Comparison of ENCODE assay signal across 12 cellular contexts in the genomic region with DNA sequence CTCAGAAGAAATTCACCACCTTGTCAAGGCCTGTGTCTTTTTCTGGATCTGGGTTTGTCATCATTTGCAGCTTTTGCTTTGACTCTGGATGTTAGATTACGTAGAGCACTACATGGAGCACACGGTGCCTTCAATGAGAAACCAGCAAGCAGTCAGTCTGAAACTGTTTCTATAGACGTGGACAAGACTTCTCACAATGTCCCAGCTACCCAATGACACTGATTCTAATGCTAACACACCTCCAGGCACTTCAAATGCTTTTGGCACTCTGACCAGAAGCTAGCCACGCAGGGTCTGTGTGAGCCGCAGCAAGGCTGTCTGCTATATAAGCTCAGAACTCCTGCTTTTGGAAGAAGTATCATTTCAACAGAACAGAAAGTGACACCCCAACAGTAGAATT. TPM values are rescaled to one million over a fixed set of nuclear protein-coding genes. Genes with fewer than 3 reads are reported as not detected.
DNase-seq lines count a peak whose midpoint lies in the region; ATAC-seq and TF ChIP-seq lines count a peak whose summit lies in the region.
"Had no signal": no experiment of that assay in that cellular context is flagged by ENCODE, and none has a peak within 500 bp of the region (broad histone marks: within the 10 kb centered on the region; RNA-seq: fewer than 3 reads in every experiment).

No MANE protein-coding gene starts in this region.

- DNase-seq in CD8-positive, alpha-beta memory T cell: no peak
- DNase-seq in H9: no peak
- DNase-seq in central memory CD8-positive, alpha-beta T cell (ENCODE audit: low spot score in 2 of 2): no peak
- DNase-seq in prostate gland (ENCODE audit: low spot score): no peak
- DNase-seq in WERI-Rb-1: no peak
- DNase-seq in Kasumi-1 (lab: John Stamatoyannopoulos, UW): no peak
- DNase-seq: activated CD4-positive, alpha-beta T cell treated with anti-CD3 and anti-CD28 coated beads for 4 hours; central memory CD4-positive, alpha-beta T cell; DND-41 had no signal

- no peak overlapping the region for H2BK12ac ChIP-seq in H9 (ENCODE audit: insufficient read length, low read depth, low read length)

- WGBS in H9 (ENCODE audit: extremely low coverage, insufficient read length, low lambda C conversion rate): no CpG with 5 or more reads among the region's 5 CpGs
- 87% methylated on average over 5 of the region's 5 CpGs for WGBS in prostate gland

- H4K5ac ChIP-seq in H9 (ENCODE audit: insufficient read length, low read depth, low read length): no peak overlapping the region

- no peaks in the 10 kb centered on the region for H3K79me2 ChIP-seq in H9 (ENCODE audit: insufficient read depth, low read length)

- no peak overlapping the region for H3K23ac ChIP-seq in H9 (ENCODE audit: insufficient read length, low read depth, low read length)

- no peak overlapping the region for H2AFZ ChIP-seq in H9 (ENCODE audit: low read length)

- H3K56ac ChIP-seq in H9 (ENCODE audit: insufficient read length, low read depth, low read length): no peak overlapping the region

- no peak overlapping the region for H3T11ph ChIP-seq in H9 (ENCODE audit: low read length)

- H4K91ac ChIP-seq in H9 (ENCODE audit: insufficient read length, low read depth, low read length): no peak overlapping the region

- 0 out of 2 replicates have a peak overlapping the region, but pooled peaks have one; percentile 33 for H2BK15ac ChIP-seq in H9 (ENCODE audit: low read depth, low read length)

- peaks cover 85 to 92% (median 92%) of the 10 kb centered on the region in 3 donors for H3K4me1 Mint-ChIP-seq in CD8-positive, alpha-beta memory T cell
- H3K4me1 Mint-ChIP-seq in H9: peaks cover 18 to 19% of the 10 kb centered on the region in 2 experiments
- peaks cover 71% of the 10 kb centered on the region for H3K4me1 Mint-ChIP-seq in central memory CD8-positive, alpha-beta T cell

- H3K18ac ChIP-seq in H9 (ENCODE audit: insufficient read length, low read depth, low read length): no peak overlapping the region

- no peaks in the 10 kb centered on the region for H3K27me3 ChIP-seq in CD8-positive, alpha-beta memory T cell (ENCODE audit: insufficient read depth, low read length, poor library complexity, severe bottlenecking)
- no peaks in the 10 kb centered on the region for H3K27me3 ChIP-seq in H9 (ENCODE audit: insufficient read depth, low read length)
- H3K27me3 ChIP-seq in prostate gland (replicated peaks; ENCODE audit: insufficient read depth): no peaks in the 10 kb centered on the region
- no peaks in the 10 kb centered on the region for H3K27me3 ChIP-seq in WERI-Rb-1 (ENCODE audit: insufficient read depth, low read depth, severe bottlenecking)
- H3K27me3 ChIP-seq: BLaER1 had no signal

- no peak overlapping the region for H3K14ac ChIP-seq in H9 (ENCODE audit: insufficient read depth, low read length)

- H4K20me1 ChIP-seq in H9 (ENCODE audit: control insufficient read depth, insufficient read depth, insufficient read length): no peaks in the 10 kb centered on the region

- H3K4ac ChIP-seq in H9 (ENCODE audit: low read depth, low read length): no peak overlapping the region

- no peak overlapping the region for H4K8ac ChIP-seq in H9 (replicated peaks; ENCODE audit: insufficient read length, low read depth, low read length)

- H3K4me3 Mint-ChIP-seq in CD8-positive, alpha-beta memory T cell: peak overlapping the region in 5 of 7 donors; percentile 9 to 60 (median 21)
- no peak overlapping the region for H3K4me3 Mint-ChIP-seq in H9
- H3K4me3 Mint-ChIP-seq in central memory CD8-positive, alpha-beta T cell: no peak overlapping the region

- POLR2A ChIA-PET in CD8-positive, alpha-beta memory T cell (lab: Charles Lee): interaction anchor here (0.6 to 0.7 kb wide), 3 partner anchors 27 to 141 kb away, joined by 3 to 10 read pairs (median 5); no protein-coding TSS in a partner anchor

- H3K36me3 ChIP-seq in CD8-positive, alpha-beta memory T cell (ENCODE audit: insufficient read depth, low read length): peaks cover 24% of the 10 kb centered on the region
- H3K36me3 ChIP-seq in prostate gland (no peaks in the 10 kb centered on the region), WERI-Rb-1 (no peaks in the 10 kb centered on the region)
- H3K36me3 ChIP-seq: thoracic aorta had no signal

- peaks cover 3 to 72% (median 6%) of the 10 kb centered on the region in 3 donors for H3K36me3 Mint-ChIP-seq in CD8-positive, alpha-beta memory T cell
- no peaks in the 10 kb centered on the region; a peak in 2 of 7 replicates for H3K36me3 Mint-ChIP-seq in H9 (ENCODE audit: insufficient read depth in 1 of 3, low read depth in 3 of 3)
- H3K36me3 Mint-ChIP-seq in central memory CD8-positive, alpha-beta T cell (ENCODE audit: insufficient read depth): peaks cover 29% of the 10 kb centered on the region

- H3K4me3 ChIP-seq in CD8-positive, alpha-beta memory T cell (ENCODE audit: low read length): no peak overlapping the region
- H3K4me3 ChIP-seq in prostate gland: no peak overlapping the region
- H3K4me3 ChIP-seq in WERI-Rb-1 (ENCODE audit: low read depth, low read length): no peak overlapping the region
- H3K4me3 ChIP-seq: BLaER1, thoracic aorta had no signal

- no peak overlapping the region for H2BK5ac ChIP-seq in H9 (ENCODE audit: insufficient read length, low read length)

- H3K23me2 ChIP-seq in H9 (ENCODE audit: insufficient read length, low read depth, low read length, poor library complexity, severe bottlenecking): peaks cover 2% of the 10 kb centered on the region

- no peak overlapping the region for H3K9ac ChIP-seq in H9 (ENCODE audit: extremely low read depth, insufficient read length, low read length)
- H3K9ac ChIP-seq: BLaER1 had no signal

- no peak overlapping the region for H2AK5ac ChIP-seq in H9 (ENCODE audit: insufficient read length, low read length)

- no peak for TF ChIP-seq CTCF in H9 (conservative IDR thresholded peaks at IDR 0.05)
- TF ChIP-seq CTCF in prostate gland (IDR thresholded peaks at IDR 0.05): no peak
- no peak for TF ChIP-seq CTCF in WERI-Rb-1 (IDR thresholded peaks at IDR 0.05; ENCODE audit: low read depth, low read length)

- H3K27ac Mint-ChIP-seq in CD8-positive, alpha-beta memory T cell: peak overlapping the region; percentile 56 to 99 (median 84)
- no peak overlapping the region for H3K27ac Mint-ChIP-seq in H9
- H3K27ac Mint-ChIP-seq in central memory CD8-positive, alpha-beta T cell (ENCODE audit: low read depth): peak overlapping the region; percentile 90

- ATAC-seq in central memory CD8-positive, alpha-beta T cell (replicated peaks; ENCODE audit: extremely low read depth, poor library complexity, severe bottlenecking): no peak
- ATAC-seq in HG02571 (IDR thresholded peaks at IDR 0.05; ENCODE audit: unreplicated experiment): no peak

- H2BK20ac ChIP-seq in H9 (ENCODE audit: low read depth, low read length, poor library complexity, severe bottlenecking): no peak overlapping the region

- intact Hi-C loops in prostate gland (cut with DNase I): loop anchor here (5.0 to 10.0 kb wide), 2 partner anchors 44 to 124 kb away; no protein-coding TSS in a partner anchor

- H3K9me3 ChIP-seq in CD8-positive, alpha-beta memory T cell (ENCODE audit: low read length): no peaks in the 10 kb centered on the region
- H3K9me3 ChIP-seq in H9 (ENCODE audit: control insufficient read depth, low read depth, low read length) (no peaks in the 10 kb centered on the region), prostate gland (no peaks in the 10 kb centered on the region), WERI-Rb-1 (ENCODE audit: severe bottlenecking) (no peaks in the 10 kb centered on the region)
- H3K9me3 ChIP-seq: thoracic aorta had no signal

- no peak overlapping the region for H3K4me2 ChIP-seq in H9 (ENCODE audit: insufficient read depth, insufficient read length, low read length)
- H3K4me2 ChIP-seq: BLaER1 had no signal

- no peaks in the 10 kb centered on the region for H3K79me1 ChIP-seq in H9 (ENCODE audit: insufficient read depth, low read depth, low read length, poor library complexity, severe bottlenecking)

- no peak overlapping the region for H2BK120ac ChIP-seq in H9 (ENCODE audit: low read depth, low read length, poor library complexity, severe bottlenecking)

- H3K27me3 Mint-ChIP-seq in CD8-positive, alpha-beta memory T cell: peaks cover 0 to 1% of the 10 kb centered on the region in 2 donors
- H3K27me3 Mint-ChIP-seq in H9 (ENCODE audit: low read depth): no peaks in the 10 kb centered on the region; the same call in 1 of the 2 replicates
- no peaks in the 10 kb centered on the region for H3K27me3 Mint-ChIP-seq in central memory CD8-positive, alpha-beta T cell

- H3K27ac ChIP-seq in CD8-positive, alpha-beta memory T cell (ENCODE audit: low read depth, low read length): no peak overlapping the region
- H3K27ac ChIP-seq in H9 (ENCODE audit: insufficient read length, low read depth, low read length) (no peak overlapping the region), prostate gland (peak overlapping the region; percentile 49 to 97), WERI-Rb-1 (no peak overlapping the region)
- H3K27ac ChIP-seq: BLaER1 had no signal

- H3K9me3 Mint-ChIP-seq in CD8-positive, alpha-beta memory T cell: no peaks in the 10 kb centered on the region
- H3K9me3 Mint-ChIP-seq in H9: peaks cover 0 to 4% of the 10 kb centered on the region in 2 experiments; a peak in 1 of 5 replicates
- no peaks in the 10 kb centered on the region for H3K9me3 Mint-ChIP-seq in central memory CD8-positive, alpha-beta T cell

- CTCF ChIA-PET in CD8-positive, alpha-beta memory T cell (lab: Charles Lee): interaction anchor here (0.8 to 2.1 kb wide), 5 partner anchors 13 to 67 kb away, joined by 3 to 9 read pairs (median 3); partner anchors contain the start of gene ITPKB

- no peak for TF ChIP-seq POLR2A in prostate gland (IDR thresholded peaks at IDR 0.05)

- peaks cover 92% of the 10 kb centered on the region for H3K4me1 ChIP-seq in CD8-positive, alpha-beta memory T cell (ENCODE audit: insufficient read depth, low read length)
- peaks cover 10% of the 10 kb centered on the region; the same call in 1 of the 2 replicates for H3K4me1 ChIP-seq in H9 (ENCODE audit: insufficient read depth, low read length)
- H3K4me1 ChIP-seq in prostate gland (replicated peaks): peaks cover 42% of the 10 kb centered on the region

RNA-seq across cellular contexts. Expression of gene ITPKB, which starts 38.2 kb away (rescaled TPM):
- 10 to 100 TPM; 37.7 to 39.6 TPM for total RNA-seq in CD8-positive, alpha-beta memory T cell
- 50.1 TPM for polyA plus RNA-seq in CD8-positive, alpha-beta memory T cell
- total RNA-seq in H9 (2021) (3.8 and 4.0 TPM in 2 replicates), prostate gland (10 to 100 TPM; 47.5 to 49.2 TPM)

Comparison
In these comparisons a context has a peak if more than half of its experiments do, and no peak if none do; other contexts are left out.
1. H3K27ac ChIP-seq: peak in prostate gland (2 of 2); none in CD8-positive, alpha-beta memory T cell (single experiment), H9 (single experiment) and WERI-Rb-1 (single experiment).
2. H3K27ac Mint-ChIP-seq: peak in CD8-positive, alpha-beta memory T cell (8 of 8) and central memory CD8-positive, alpha-beta T cell (single experiment); none in H9 (0 of 3).
3. H3K4me3 Mint-ChIP-seq: peak in CD8-positive, alpha-beta memory T cell (5 of 7); none in H9 (0 of 2) and central memory CD8-positive, alpha-beta T cell (single experiment).